ENCODE assay signal across 24 cellular contexts in the genomic region with DNA sequence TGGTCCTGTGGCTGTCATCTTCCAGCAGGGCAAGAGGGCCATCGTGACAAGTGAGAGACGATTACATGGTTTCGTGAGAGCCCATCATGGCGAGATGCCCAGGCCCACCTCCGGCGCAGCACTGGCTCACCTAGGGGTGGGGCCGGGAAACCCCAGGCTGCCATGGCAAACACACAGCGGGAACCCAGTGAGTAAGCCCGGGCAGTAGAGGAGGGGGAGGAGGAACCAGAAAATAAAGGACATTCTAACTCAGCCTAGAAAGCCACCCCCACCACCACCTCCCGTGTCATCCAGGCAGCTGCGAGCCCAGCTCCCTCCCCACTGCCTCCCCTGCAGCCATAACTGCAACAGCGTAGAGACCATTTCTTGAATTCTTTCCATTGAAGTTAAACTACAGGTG. TPM values are rescaled to one million over a fixed set of nuclear protein-coding genes. Genes with fewer than 3 reads are reported as not detected.
DNase-seq lines count a peak whose midpoint lies in the region; ATAC-seq, FAIRE-seq and TF ChIP-seq lines count a peak whose summit lies in the region.
"Had no signal": no experiment of that assay in that cellular context is flagged by ENCODE, and none has a peak within 500 bp of the region (broad histone marks: within the 10 kb centered on the region; RNA-seq: fewer than 3 reads in every experiment).

No MANE protein-coding gene starts in this region.

- H3K4me1 ChIP-seq in H1 (replicated peaks in 1 of 4; ENCODE audit: control insufficient read depth in 3 of 4, insufficient read depth in 4 of 4, low read length in 3 of 4): peaks cover 0 to 16% (median 0%) of the 10 kb centered on the region in 4 experiments; a peak in 2 of 7 replicates
- H3K4me1 ChIP-seq: ascending aorta had no signal

- POLR2A ChIA-PET in H1 (lab: Charles Lee; ENCODE audit: partially characterized antibody): no interaction called here

- no peaks in the 10 kb centered on the region for H3K36me3 ChIP-seq in H7 (replicated peaks; ENCODE audit: control insufficient read depth, insufficient read depth, low read length)
- H3K36me3 ChIP-seq in H1 (ENCODE audit: control insufficient read depth in 2 of 4, insufficient read depth in 4 of 4, low read length in 3 of 4): no peaks in the 10 kb centered on the region
- H3K36me3 ChIP-seq: ascending aorta, pancreas had no signal

- no peaks in the 10 kb centered on the region for H3K79me2 ChIP-seq in H1 (ENCODE audit: control insufficient read depth in 1 of 2, insufficient read depth in 2 of 2, low read length in 2 of 2)

- no peak for ATAC-seq in GM21360 (IDR thresholded peaks at IDR 0.05; ENCODE audit: unreplicated experiment)
- ATAC-seq: activated CD8-positive, alpha-beta memory T cell treated with anti-CD3 and anti-CD28 coated beads, Interleukin-2, amount 10 ng/mL, durations not matched to agents 7 days and 5 days; activated naive CD4-positive, alpha-beta T cell treated with anti-CD3 and anti-CD28 coated beads, Interleukin-2, amount 50 U/mL, for 72 hours; HCT116; naive thymus-derived CD8-positive, alpha-beta T cell; pancreas; sciatic nerve had no signal

- no peak overlapping the region for H3K4me3 ChIP-seq in H7 (ENCODE audit: insufficient read depth, low read depth, low read length)
- H3K4me3 ChIP-seq in H1 (ENCODE audit: extremely low read depth in 1 of 4, insufficient read depth in 2 of 4, low read depth in 3 of 4, low read length in 4 of 4): no peak overlapping the region
- H3K4me3 ChIP-seq: ascending aorta, pancreas had no signal

- no peak overlapping the region for H2AFZ ChIP-seq in H1 (ENCODE audit: low read length)

- no peak overlapping the region for H2BK5ac ChIP-seq in H1 (ENCODE audit: low read depth, low read length)

- H3K27me3 ChIP-seq in H7 (ENCODE audit: control insufficient read depth, insufficient read depth, low read length) (no peaks in the 10 kb centered on the region), H1 (replicated peaks in 1 of 4; ENCODE audit: control insufficient read depth in 3 of 4, extremely low read depth in 1 of 4, insufficient read depth in 3 of 4, low read length in 3 of 4) (no peaks in the 10 kb centered on the region)
- H3K27me3 ChIP-seq: ascending aorta, pancreas had no signal

- no peaks in the 10 kb centered on the region for H4K20me1 ChIP-seq in H1 (replicated peaks in 1 of 2; ENCODE audit: control insufficient read depth in 1 of 2, insufficient read depth in 2 of 2, low read length in 2 of 2)

- H3K9me3 ChIP-seq in H1 (ENCODE audit: insufficient read depth in 2 of 2, low read depth in 1 of 2, low read length in 1 of 2): no peaks in the 10 kb centered on the region; a peak in 1 of 4 replicates
- H3K9me3 ChIP-seq: ascending aorta, pancreas had no signal

- H2BK120ac ChIP-seq in H1 (replicated peaks; ENCODE audit: low read depth, low read length): no peak overlapping the region

- H3K23ac ChIP-seq in H1 (ENCODE audit: insufficient read length): no peak overlapping the region

- no peak overlapping the region for H4K8ac ChIP-seq in H1 (ENCODE audit: extremely low read depth, insufficient read depth, low read length)

- H3K14ac ChIP-seq in H1 (ENCODE audit: insufficient read length): no peak overlapping the region

- no peak for FAIRE-seq in H1 (lab: Jason Lieb, UNC)
- FAIRE-seq: keratinocyte, pancreas had no signal

- WGBS in H1 (ENCODE audit: extremely low coverage in 1 of 2, insufficient coverage in 1 of 2, insufficient read length in 1 of 2, insufficient replicate concordance in 2 of 2, low coverage in 1 of 2, low lambda C conversion rate in 2 of 2, missing lambda C conversion rate in 1 of 2), 2 experiments: 89% methylated on average over 12 of the region's 12 CpGs; no CpG with 5 or more reads in 1 of the 2 experiments

- no peak overlapping the region for H4K5ac ChIP-seq in H1 (ENCODE audit: insufficient read length, low read depth, low read length)

- TF ChIP-seq RAD21 in H1 (IDR thresholded peaks at IDR 0.05 in 1 of 2, conservative IDR thresholded peaks at IDR 0.05 in 1 of 2; ENCODE audit: low read depth in 2 of 2, low read length in 2 of 2): no peak

- TF ChIP-seq EP300 in H1 (IDR thresholded peaks at IDR 0.05; ENCODE audit: borderline replicate concordance in 1 of 2, low read depth in 2 of 2, low read length in 2 of 2): no peak

- no peak overlapping the region for H2BK20ac ChIP-seq in H1 (ENCODE audit: low read length)

- no peak overlapping the region for H3K56ac ChIP-seq in H1 (replicated peaks; ENCODE audit: insufficient read length, low read depth, low read length)

- H3K9ac ChIP-seq in H1 (replicated peaks in 1 of 4; ENCODE audit: extremely low read depth in 1 of 4, low read depth in 3 of 4, low read length in 3 of 4): no peak overlapping the region

- H3K4me2 ChIP-seq in H1 (ENCODE audit: insufficient read depth in 1 of 2, low read depth in 2 of 2, low read length in 2 of 2): peak overlapping the region in 1 of 2 experiments; percentile 8; a peak in 1 of 4 replicates

- no peak overlapping the region for H2BK12ac ChIP-seq in H1 (ENCODE audit: low read depth, low read length)

- peak; percentile 88 for DNase-seq in A172 (ENCODE audit: low spot score)
- DNase-seq in H7: peak; percentile 70
- peak in 1 of 2 experiments; percentile 39 for DNase-seq in H1 (ENCODE audit: low read depth in 1 of 2, low spot score in 2 of 2)
- DNase-seq in medulla oblongata (ENCODE audit: extremely low spot score): peak; percentile 80
- no peak for DNase-seq in NCI-H2196 treated with DMSO at 0.1 percent for 48 hours (lab: John Stamatoyannopoulos, UW; ENCODE audit: unreplicated experiment)
- no peak for DNase-seq in LoVo (ENCODE audit: low spot score)
- no peak for DNase-seq in foreskin melanocyte
- DNase-seq: activated CD4-positive, alpha-beta T cell treated with anti-CD3 and anti-CD28 coated beads for 48 hours; DMS 273 treated with DMSO at 0.1 percent for 48 hours; effector CD4-positive, alpha-beta T cell; foreskin fibroblast; mesendoderm; NCI-H1092; NCI-H2029 treated with DMSO at 0.1 percent for 48 hours; NCI-H446 treated with DMSO at 0.1 percent for 48 hours; pancreas had no signal

- H3K79me1 ChIP-seq in H1 (ENCODE audit: low read depth, low read length): no peaks in the 10 kb centered on the region

- no peak overlapping the region for H2BK15ac ChIP-seq in H1 (ENCODE audit: low read length)

- H3K23me2 ChIP-seq in H1 (ENCODE audit: low read depth, low read length): peaks cover 2% of the 10 kb centered on the region; the same call in 1 of the 2 replicates

- no peak overlapping the region for H2AK5ac ChIP-seq in H1 (ENCODE audit: low read depth, low read length)

- TF ChIP-seq CTCF in H1 (IDR thresholded peaks at IDR 0.05; ENCODE audit: control extremely low read depth in 1 of 3, insufficient read depth in 1 of 3, low read depth in 1 of 3, low read length in 3 of 3): no peak

- no peak overlapping the region for H3K27ac ChIP-seq in H1 (ENCODE audit: low read depth, low read length)
- H3K27ac ChIP-seq: ascending aorta, pancreas had no signal

- H4K91ac ChIP-seq in H1 (replicated peaks; ENCODE audit: insufficient read length, low read length): no peak overlapping the region

- peak overlapping the region; percentile 39; the same call in 1 of the 2 replicates for H3K18ac ChIP-seq in H1 (ENCODE audit: extremely low read depth, low read length)

- no peak overlapping the region for H3K4ac ChIP-seq in H1 (replicated peaks; ENCODE audit: insufficient read length, low read depth, low read length)

- CTCF ChIA-PET in H1 (lab: Charles Lee; ENCODE audit: partially characterized antibody): interaction anchor here (0.6 to 1.9 kb wide), 4 partner anchors 8 to 204 kb away, joined by 3 to 7 read pairs (median 4); no protein-coding TSS in a partner anchor

- no peak for TF ChIP-seq POLR2A in H1 (IDR thresholded peaks at IDR 0.05; ENCODE audit: control extremely low read depth in 1 of 2, low read depth in 2 of 2, low read length in 2 of 2)

TF ChIP-seq in H1, 55 proteins besides CTCF, POLR2A, EP300 and RAD21:
- TF ChIP-seq CREB1 (IDR thresholded peaks at IDR 0.05) (no peak), MAFK (IDR thresholded peaks at IDR 0.05; ENCODE audit: low read depth, low read length) (no peak), SUZ12 (IDR thresholded peaks at IDR 0.05; ENCODE audit: low read length) (no peak), JUND (IDR thresholded peaks at IDR 0.05; ENCODE audit: low read length) (no peak), SAP30 (IDR thresholded peaks at IDR 0.05; ENCODE audit: insufficient read depth, insufficient replicate concordance, low read length) (no peak), RXRA (IDR thresholded peaks at IDR 0.05; ENCODE audit: insufficient read depth, low read depth, low read length) (no peak), CEBPB (IDR thresholded peaks at IDR 0.05; ENCODE audit: low read depth, low read length) (no peak), GTF2F1 (IDR thresholded peaks at IDR 0.05; ENCODE audit: borderline replicate concordance, low read depth, low read length) (no peak), CTBP2 (IDR thresholded peaks at IDR 0.05; ENCODE audit: borderline replicate concordance, insufficient read depth, insufficient read length, low read length) (no peak), CHD2 (IDR thresholded peaks at IDR 0.05; ENCODE audit: low read length) (no peak), SP4 (IDR thresholded peaks at IDR 0.05; ENCODE audit: low read length) (no peak), NRF1 (IDR thresholded peaks at IDR 0.05; ENCODE audit: low read depth, low read length) (no peak), RFX5 (IDR thresholded peaks at IDR 0.05; ENCODE audit: borderline replicate concordance, low read depth, low read length) (no peak), SIRT6 (IDR thresholded peaks at IDR 0.05; ENCODE audit: low read length) (no peak), SIX5 (IDR thresholded peaks at IDR 0.05; ENCODE audit: low read depth, low read length) (no peak), TCF12 (IDR thresholded peaks at IDR 0.05; ENCODE audit: low read depth, low read length) (no peak)
- TF ChIP-seq, protein P1, sequence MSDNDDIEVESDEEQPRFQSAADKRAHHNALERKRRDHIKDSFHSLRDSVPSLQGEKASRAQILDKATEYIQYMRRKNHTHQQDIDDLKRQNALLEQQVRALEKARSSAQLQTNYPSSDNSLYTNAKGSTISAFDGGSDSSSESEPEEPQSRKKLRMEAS (IDR thresholded peaks at IDR 0.05): no peak

RNA-seq across cellular contexts. Expression of a gene that starts 52.3 kb away (rescaled TPM):
- 5.5 and 10.0 TPM in 2 replicates for total RNA-seq in A172 (2014; rRNA removed; shearing (Covaris generic))
- total RNA-seq in H7 (2014; rRNA removed; shearing (Covaris generic)): 3.9 and 4.7 TPM in 2 replicates
- 3.3 and 4.0 TPM in 2 replicates for total RNA-seq in H1 (2021; fragmentation: NEBNext Ultra II Directional; extraction: Animal tissue kit (Norgen Biotek cat#: 25700))
- 1.9 and 2.4 TPM in 2 replicates for polyA plus RNA-seq in H1 (2011; rRNA removed)
- polyA plus RNA-seq in H1 (2011; cell fraction: cytosol; rRNA removed): 1.8 TPM
- polyA plus RNA-seq in H1 (2011; cell fraction: nucleus; rRNA removed): 4.9 TPM
- 2.3 to 2.9 TPM (median 2.5 TPM) in 4 replicates for polyA plus RNA-seq in H1 (2012, experiment 1 of 2)
- polyA plus RNA-seq in H1 (2012, experiment 2 of 2): 1.00 TPM
- 3.3 TPM for polyA plus RNA-seq in H1 (2013, experiment 1 of 2)
- 2.5 TPM for polyA plus RNA-seq in H1 (2013, experiment 2 of 2)
- polyA minus RNA-seq in H1 (2011; rRNA and poly(A)+ RNA removed): 3.7 and 3.8 TPM in 2 replicates
- 8.7 TPM for polyA minus RNA-seq in H1 (2011; cell fraction: cytosol; rRNA and poly(A)+ RNA removed)
- 5.3 TPM for polyA minus RNA-seq in H1 (2011; cell fraction: nucleus; rRNA and poly(A)+ RNA removed)

Comparison
In these comparisons a context has a peak if more than half of its experiments do, and no peak if none do; other contexts are left out.
1. DNase-seq: peak in A172 (single experiment), H7 (single experiment) and medulla oblongata (single experiment); none in NCI-H2196 treated with DMSO at 0.1 percent for 48 hours (single experiment), LoVo (single experiment) and foreskin melanocyte (single experiment).